In the genomic region with DNA sequence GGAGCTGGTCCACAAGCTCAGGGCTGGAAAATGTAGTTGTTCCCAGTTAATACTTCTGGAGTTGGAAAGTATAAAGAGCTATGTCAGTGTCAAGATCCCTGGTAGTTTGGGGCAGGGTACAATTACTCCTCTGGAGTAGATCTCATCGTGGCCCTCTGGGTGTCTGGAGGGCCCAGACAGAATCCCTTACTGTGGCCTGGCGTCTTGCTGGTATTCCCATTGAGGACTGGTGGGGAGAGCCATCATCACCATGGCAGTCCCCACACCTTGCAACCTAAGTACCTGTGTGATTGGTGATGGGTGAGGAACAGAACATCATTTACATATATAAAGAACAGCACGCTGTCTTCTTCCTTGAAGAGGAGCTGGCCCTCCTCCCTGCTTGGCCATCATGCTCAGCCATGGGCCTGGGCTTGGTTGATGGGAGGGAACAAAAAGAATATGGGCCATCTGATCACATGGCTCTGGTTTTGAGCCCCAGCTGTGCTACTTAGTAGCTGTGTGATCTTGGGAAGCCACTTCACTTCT, we compare ENCODE assay signal across 4 cellular contexts. TPM values are rescaled to one million over a fixed set of nuclear protein-coding genes. Genes with fewer than 3 reads are reported as not detected.
"Had no signal": no experiment of that assay in that cellular context is flagged by ENCODE, and none has a peak within 500 bp of the region (broad histone marks: within the 10 kb centered on the region; RNA-seq: fewer than 3 reads in every experiment).

No MANE protein-coding gene starts in this region.

RNA-seq across cellular contexts. Expression of a gene that starts 18.8 kb away (rescaled TPM):
- total RNA-seq: activated CD4-positive, alpha-beta T cell treated with anti-CD3 and anti-CD28 coated beads for 36 hours; bronchial epithelial cell; SJSA1 had no signal
- polyA plus RNA-seq: IgD-negative memory B cell had no signal
